Comparison of ENCODE assay signal across 16 cellular contexts in the genomic region with DNA sequence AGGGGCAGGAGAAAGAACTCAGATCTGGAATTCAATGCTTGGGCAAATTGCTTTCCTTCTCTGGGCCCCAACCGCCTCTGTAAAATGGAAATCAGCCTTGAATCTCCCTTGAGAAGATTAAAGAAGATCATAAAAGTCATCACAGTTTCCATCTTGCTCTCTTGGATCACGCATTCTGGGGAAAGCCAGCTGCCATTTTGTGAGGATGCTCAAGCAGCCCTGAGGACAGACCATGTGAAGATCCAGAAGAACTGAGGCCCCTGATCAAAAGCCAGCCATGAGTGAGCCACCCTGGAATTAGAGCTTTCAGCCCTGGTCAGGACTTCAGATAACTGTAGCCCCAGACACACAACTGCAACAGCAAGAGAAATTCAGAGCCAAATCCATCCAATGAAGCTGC.
DNase-seq lines count a peak whose midpoint lies in the region; ATAC-seq and TF ChIP-seq lines count a peak whose summit lies in the region.
"Had no signal": no experiment of that assay in that cellular context is flagged by ENCODE, and none has a peak within 500 bp of the region (broad histone marks: within the 10 kb centered on the region; RNA-seq: fewer than 3 reads in every experiment).

No MANE protein-coding gene starts in this region.

- peak overlapping the region in 2 of 3 experiments; percentile 5 to 22 for H3K4me3 Mint-ChIP-seq in nephron
- H3K4me3 Mint-ChIP-seq in endothelial cell (ENCODE audit: unreplicated experiment), result no peak overlapping the region
- H3K4me3 Mint-ChIP-seq: B cell; CD8-positive, alpha-beta T cell had no signal

- TF ChIP-seq CTCF in nephron (IDR thresholded peaks at IDR 0.05; ENCODE audit: unreplicated experiment in 3 of 3) (no peak), osteoblast (IDR thresholded peaks at IDR 0.05; ENCODE audit: extremely low read depth, low read depth, low read length) (no peak), endothelial cell (IDR thresholded peaks at IDR 0.05; ENCODE audit: unreplicated experiment) (no peak)

- H3K4me1 Mint-ChIP-seq in nephron (peaks cover 59% of the 10 kb centered on the region), endothelial cell (ENCODE audit: unreplicated experiment) (peaks cover 22% of the 10 kb centered on the region)
- H3K4me1 Mint-ChIP-seq: B cell had no signal

- no peak overlapping the region for H3K4me2 ChIP-seq in osteoblast (ENCODE audit: insufficient read depth, low read length)
- H3K4me2 ChIP-seq: BLaER1 treated with 17β-estradiol and CSF1 and Interleukin-3, amounts not matched to agents 10 nM and 100 nM had no signal

- H4K20me1 ChIP-seq in osteoblast (ENCODE audit: insufficient read depth, low read length), result no peaks in the 10 kb centered on the region
- H4K20me1 ChIP-seq: BLaER1 treated with 17β-estradiol and CSF1 and Interleukin-3, amounts not matched to agents 10 nM and 100 nM had no signal

- no peak overlapping the region for H3K9ac ChIP-seq in HUES48 (ENCODE audit: low read depth, low read length)
- H3K9ac ChIP-seq: BLaER1 treated with 17β-estradiol and CSF1 and Interleukin-3, amounts not matched to agents 10 nM and 100 nM had no signal

- H2AFZ ChIP-seq in osteoblast (ENCODE audit: low read length), result no peak overlapping the region

- H3K27me3 ChIP-seq in HUES48 (ENCODE audit: control insufficient read depth, insufficient read depth, low read length) (peaks cover 17% of the 10 kb centered on the region), ectodermal cell (ENCODE audit: control insufficient read depth, insufficient read depth, low read length, poor library complexity, severe bottlenecking) (no peaks in the 10 kb centered on the region), osteoblast (ENCODE audit: insufficient read depth, low read length) (peaks cover 20% of the 10 kb centered on the region)

- 86% methylated on average over 2 of the region's 2 CpGs for WGBS in ectodermal cell, 2 experiments

- H3K9me3 ChIP-seq in HUES48 (ENCODE audit: control insufficient read depth, insufficient read depth, low read length) (no peaks in the 10 kb centered on the region), ectodermal cell (ENCODE audit: control insufficient read depth, low read length) (no peaks in the 10 kb centered on the region), osteoblast (ENCODE audit: low read depth, low read length) (peaks cover 5% of the 10 kb centered on the region)
- H3K9me3 ChIP-seq: HAP-1 had no signal

- H3K36me3 ChIP-seq in HUES48 (ENCODE audit: control insufficient read depth, insufficient read depth, low read length) (no peaks in the 10 kb centered on the region), ectodermal cell (ENCODE audit: control insufficient read depth, insufficient read depth, low read length) (no peaks in the 10 kb centered on the region), osteoblast (ENCODE audit: insufficient read depth, low read length) (no peaks in the 10 kb centered on the region)
- H3K36me3 ChIP-seq: BLaER1 treated with 17β-estradiol and CSF1 and Interleukin-3, amounts not matched to agents 10 nM and 100 nM; HAP-1 had no signal

- H3K4me1 ChIP-seq in HUES48 (ENCODE audit: control insufficient read depth, insufficient read depth, low read length) (peaks cover 25% of the 10 kb centered on the region; the same call in 1 of the 2 replicates), ectodermal cell (ENCODE audit: control insufficient read depth, insufficient read depth, low read length) (peaks cover 21% of the 10 kb centered on the region), osteoblast (ENCODE audit: insufficient read depth, low read length) (no peaks in the 10 kb centered on the region)

- H3K27ac Mint-ChIP-seq in nephron (peak overlapping the region; percentile 18 to 68 (median 50)), endothelial cell (ENCODE audit: unreplicated experiment) (no peak overlapping the region)
- H3K27ac Mint-ChIP-seq: B cell; CD8-positive, alpha-beta T cell had no signal

- ATAC-seq in HG03097 (IDR thresholded peaks at IDR 0.05; ENCODE audit: low FRiP score, unreplicated experiment), result no peak
- ATAC-seq: CD8-positive, alpha-beta T cell; GM12878 had no signal

- DNase-seq in osteoblast (ENCODE audit: insufficient read length, low spot score, missing footprints), result peak; percentile 42
- no peak for DNase-seq in endothelial cell (ENCODE audit: low spot score)
- DNase-seq in activated T-cell treated with anti-CD3 and anti-CD28 coated beads for 4 hours, result no peak
- DNase-seq: Calu3; CD8-positive, alpha-beta T cell; DMS53; DND-41; EL had no signal

- H3K4me3 ChIP-seq in HUES48 (ENCODE audit: low read depth, low read length), result no peak overlapping the region
- H3K4me3 ChIP-seq in ectodermal cell (ENCODE audit: insufficient read depth, low read depth, low read length), result no peak overlapping the region
- no peak overlapping the region for H3K4me3 ChIP-seq in osteoblast (ENCODE audit: insufficient read depth, low read length)
- H3K4me3 ChIP-seq: BLaER1 treated with 17β-estradiol and CSF1 and Interleukin-3, amounts not matched to agents 10 nM and 100 nM; GM12878; HAP-1 had no signal

- H3K27me3 Mint-ChIP-seq in nephron (ENCODE audit: low read depth) (peaks cover 58% of the 10 kb centered on the region), endothelial cell (ENCODE audit: unreplicated experiment) (peaks cover 3% of the 10 kb centered on the region)

- no peaks in the 10 kb centered on the region for H3K9me3 Mint-ChIP-seq in nephron
- no peaks in the 10 kb centered on the region for H3K9me3 Mint-ChIP-seq in endothelial cell (ENCODE audit: unreplicated experiment)
- H3K9me3 Mint-ChIP-seq: CD8-positive, alpha-beta T cell had no signal

- no peaks in the 10 kb centered on the region for H3K79me2 ChIP-seq in osteoblast (ENCODE audit: insufficient read depth, low read length)

- no peaks in the 10 kb centered on the region for H3K36me3 Mint-ChIP-seq in nephron (ENCODE audit: low read depth)
- H3K36me3 Mint-ChIP-seq in endothelial cell (ENCODE audit: low read depth, unreplicated experiment), result no peaks in the 10 kb centered on the region
- H3K36me3 Mint-ChIP-seq: CD8-positive, alpha-beta T cell had no signal

- peak overlapping the region; percentile 51 for H3K27ac ChIP-seq in HUES48 (ENCODE audit: low read depth, low read length)
- H3K27ac ChIP-seq in ectodermal cell (ENCODE audit: insufficient read depth, low read depth, low read length, poor library complexity, severe bottlenecking), result peak overlapping the region; percentile 61
- H3K27ac ChIP-seq in osteoblast (ENCODE audit: low read depth, low read length), result no peak overlapping the region
- H3K27ac ChIP-seq: BLaER1 treated with 17β-estradiol and CSF1 and Interleukin-3, amounts not matched to agents 10 nM and 100 nM had no signal
